8 cellular contexts compared by ENCODE assay signal in the genomic region with DNA sequence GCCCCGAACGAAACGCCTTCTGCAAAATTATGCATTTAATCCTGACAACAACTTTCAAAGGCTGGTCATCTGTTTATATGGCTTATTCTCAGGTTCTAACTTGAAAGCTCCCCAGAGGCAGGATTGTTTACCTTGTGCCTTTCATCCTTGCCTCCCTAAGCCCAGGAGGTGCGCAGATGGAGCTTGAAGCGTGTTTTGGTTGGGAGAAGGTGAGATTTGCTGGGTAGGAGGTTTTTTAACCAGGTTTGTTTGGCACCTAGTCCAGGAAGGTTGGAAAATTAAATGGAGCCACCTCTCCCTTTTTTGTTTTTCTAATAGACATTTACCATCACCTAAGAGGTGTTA. TPM values are rescaled to one million over a fixed set of nuclear protein-coding genes. Genes with fewer than 3 reads are reported as not detected.
DNase-seq lines count a peak whose midpoint lies in the region; ATAC-seq, FAIRE-seq and TF ChIP-seq lines count a peak whose summit lies in the region.

No MANE protein-coding gene starts in this region.

- FAIRE-seq in HepG2 (lab: Jason Lieb, UNC) = no peak

- POLR2A ChIA-PET in HepG2 (lab: Yijun Ruan, JAX) = interaction anchor here (1.0 to 3.1 kb wide), 10 partner anchors 8 to 329 kb away, joined by 3 to 19 read pairs (median 4); partner anchors contain the start of gene RAF1

- peak overlapping the region; percentile 74 for H3K9ac ChIP-seq in HepG2 (ENCODE audit: insufficient read depth, low read depth, low read length)

- intact Hi-C loops in HepG2 (cut with micrococcal nuclease; ENCODE audit: unreplicated experiment) = loop anchor here (5.0 to 10.0 kb wide), 3 partner anchors 170 to 308 kb away; partner anchors contain the start of gene PPARG

- H3K27ac Mint-ChIP-seq in activated T-cell treated with anti-CD3 and anti-CD28 coated beads, Interleukin-2, amount 50 U/mL, for 72 hours = peak overlapping the region; percentile 96
- H3K27ac Mint-ChIP-seq in activated naive CD8-positive, alpha-beta T cell treated with anti-CD3 and anti-CD28 coated beads, Interleukin-2, amount 50 U/mL, for 24 hours = peak overlapping the region; percentile 97
- peak overlapping the region; percentile 94 for H3K27ac Mint-ChIP-seq in type B pancreatic cell

- no peak overlapping the region for H2AFZ ChIP-seq in HepG2 (ENCODE audit: low read length)

- BruUV-seq in HepG2 (replicated peaks; lab: Mats Ljungman, UMichigan) = no TSS peak

- peaks cover 0 to 7% of the 10 kb centered on the region in 2 experiments; a peak in 3 of 5 replicates for H3K36me3 ChIP-seq in HepG2 (replicated peaks in 1 of 2; ENCODE audit: control insufficient read depth in 1 of 2, insufficient read depth in 2 of 2, low read length in 2 of 2)

- in situ Hi-C loops in HepG2 (cut with HindIII; ENCODE audit: extremely low pct_ligation_motif_present, low pct_unique_long_range_greater_than_20kb) = loop anchor here (5.0 kb wide), 1 partner anchor 198 kb away; the partner anchor contains the start of gene PPARG

- no peak for TF ChIP-seq CTCF in HepG2 (CRISPR knock-in tag; IDR thresholded peaks at IDR 0.05)
- no peak for TF ChIP-seq CTCF in type B pancreatic cell (conservative IDR thresholded peaks at IDR 0.05)

- no peaks in the 10 kb centered on the region for H3K9me3 ChIP-seq in HepG2 (ENCODE audit: low read length)

- TF ChIP-seq POLR2A in HepG2 (IDR thresholded peaks at IDR 0.05; ENCODE audit: insufficient read depth in 1 of 2, low read depth in 2 of 2, low read length in 2 of 2) = no peak

- H3K79me2 ChIP-seq in HepG2 (ENCODE audit: insufficient read depth, low read length) = peaks cover 17% of the 10 kb centered on the region

- TF ChIP-seq RAD21 in HepG2 (CRISPR knock-in tag; IDR thresholded peaks at IDR 0.05) = no peak

- TF ChIP-seq EP300 in HepG2 (IDR thresholded peaks at IDR 0.05; ENCODE audit: low read depth in 2 of 2, low read length in 2 of 2) (no peak), HepG2 (CRISPR knock-in tag; IDR thresholded peaks at IDR 0.05; ENCODE audit: borderline replicate concordance) (no peak)

- peaks cover 47% of the 10 kb centered on the region for H3K4me1 Mint-ChIP-seq in activated T-cell treated with anti-CD3 and anti-CD28 coated beads, Interleukin-2, amount 50 U/mL, for 72 hours (ENCODE audit: low read depth)
- peaks cover 37% of the 10 kb centered on the region for H3K4me1 Mint-ChIP-seq in activated naive CD8-positive, alpha-beta T cell treated with anti-CD3 and anti-CD28 coated beads, Interleukin-2, amount 50 U/mL, for 24 hours
- peaks cover 40% of the 10 kb centered on the region for H3K4me1 Mint-ChIP-seq in type B pancreatic cell (ENCODE audit: unreplicated experiment)

- no peak for ATAC-seq in activated T-cell treated with anti-CD3 and anti-CD28 coated beads, Interleukin-2, amount 50 U/mL, for 72 hours (replicated peaks in 1 of 2)
- no peak for ATAC-seq in activated naive CD8-positive, alpha-beta T cell treated with anti-CD3 and anti-CD28 coated beads, Interleukin-2, amount 50 U/mL, for 24 hours
- ATAC-seq in HepG2 = peak; percentile 14
- no peak for ATAC-seq in HG03135 (IDR thresholded peaks at IDR 0.05; ENCODE audit: unreplicated experiment)

- no peaks in the 10 kb centered on the region for H3K9me3 Mint-ChIP-seq in activated T-cell treated with anti-CD3 and anti-CD28 coated beads, Interleukin-2, amount 50 U/mL, for 72 hours
- H3K9me3 Mint-ChIP-seq in activated naive CD8-positive, alpha-beta T cell treated with anti-CD3 and anti-CD28 coated beads, Interleukin-2, amount 50 U/mL, for 24 hours = no peaks in the 10 kb centered on the region
- H3K9me3 Mint-ChIP-seq in type B pancreatic cell = no peaks in the 10 kb centered on the region

- peak overlapping the region; percentile 78 to 84 (median 79) for H3K4me3 ChIP-seq in HepG2 (replicated peaks in 1 of 3; ENCODE audit: insufficient read depth in 1 of 3, low read depth in 2 of 3, low read length in 3 of 3)

- peaks cover 45% of the 10 kb centered on the region for H3K4me1 ChIP-seq in HepG2 (ENCODE audit: insufficient read depth, low read length)

- CTCF ChIA-PET in HepG2 (lab: Yijun Ruan, JAX; ENCODE audit: low intra/inter-chr PET ratio, low total read pairs) = no interaction called here

- no peak for DNase-seq in activated T-cell treated with anti-CD3 and anti-CD28 coated beads, Interleukin-2, amount 50 U/mL, for 72 hours
- DNase-seq in activated T-cell treated with anti-CD3 and anti-CD28 coated beads, Interleukin-2, amount 50 U/mL, for 1 hour = no peak
- DNase-seq in activated naive CD8-positive, alpha-beta T cell treated with anti-CD3 and anti-CD28 coated beads, Interleukin-2, amount 50 U/mL, for 24 hours = no peak
- peak; percentile 25 for DNase-seq in HepG2 (ENCODE audit: low spot score)
- no peak for DNase-seq in type B pancreatic cell (ENCODE audit: extremely low spot score, unreplicated experiment)
- no peak for DNase-seq in AG08396 (ENCODE audit: low spot score)
- DNase-seq in COLO829 (ENCODE audit: low spot score) = no peak

- H3K4me2 ChIP-seq in HepG2 (ENCODE audit: low read depth, low read length) = peak overlapping the region; percentile 100

- H3K4me3 Mint-ChIP-seq in activated T-cell treated with anti-CD3 and anti-CD28 coated beads, Interleukin-2, amount 50 U/mL, for 72 hours = peak overlapping the region; percentile 98 to 99
- H3K4me3 Mint-ChIP-seq in activated naive CD8-positive, alpha-beta T cell treated with anti-CD3 and anti-CD28 coated beads, Interleukin-2, amount 50 U/mL, for 24 hours = peak overlapping the region; percentile 98
- H3K4me3 Mint-ChIP-seq in type B pancreatic cell = peak overlapping the region; percentile 97

- no peaks in the 10 kb centered on the region for H4K20me1 ChIP-seq in HepG2 (ENCODE audit: insufficient read depth, low read length)

- 0% methylated on average over 2 of the region's 5 CpGs for WGBS in HepG2 (ENCODE audit: low lambda C conversion rate)

- H3K27ac ChIP-seq in HepG2 (ENCODE audit: extremely low read length, insufficient read depth, low read length) = peak overlapping the region; percentile 75

- peaks cover 0 to 5% of the 10 kb centered on the region in 2 donors for H3K36me3 Mint-ChIP-seq in activated T-cell treated with anti-CD3 and anti-CD28 coated beads, Interleukin-2, amount 50 U/mL, for 72 hours (ENCODE audit: insufficient read depth in 2 of 2)
- peaks cover 25% of the 10 kb centered on the region for H3K36me3 Mint-ChIP-seq in activated naive CD8-positive, alpha-beta T cell treated with anti-CD3 and anti-CD28 coated beads, Interleukin-2, amount 50 U/mL, for 24 hours (ENCODE audit: low read depth)
- peaks cover 5% of the 10 kb centered on the region for H3K36me3 Mint-ChIP-seq in type B pancreatic cell

- no peaks in the 10 kb centered on the region for H3K27me3 Mint-ChIP-seq in activated T-cell treated with anti-CD3 and anti-CD28 coated beads, Interleukin-2, amount 50 U/mL, for 72 hours (ENCODE audit: low read depth)
- no peaks in the 10 kb centered on the region for H3K27me3 Mint-ChIP-seq in activated naive CD8-positive, alpha-beta T cell treated with anti-CD3 and anti-CD28 coated beads, Interleukin-2, amount 50 U/mL, for 24 hours
- no peaks in the 10 kb centered on the region for H3K27me3 Mint-ChIP-seq in type B pancreatic cell

- H3K27me3 ChIP-seq in HepG2 (ENCODE audit: control insufficient read depth in 1 of 2, insufficient read depth in 2 of 2, low read length in 2 of 2) = no peaks in the 10 kb centered on the region

TF ChIP-seq in HepG2, 621 proteins besides CTCF, POLR2A, EP300 and RAD21 (continues in another document):
- no peak for TF ChIP-seq ZNF572 (CRISPR knock-in tag; IDR thresholded peaks at IDR 0.05)
- no peak for TF ChIP-seq ESRRA (CRISPR knock-in tag; IDR thresholded peaks at IDR 0.05; ENCODE audit: low read depth)
- TF ChIP-seq KLF6 (CRISPR knock-in tag; IDR thresholded peaks at IDR 0.05) = no peak
- TF ChIP-seq, protein P1, sequence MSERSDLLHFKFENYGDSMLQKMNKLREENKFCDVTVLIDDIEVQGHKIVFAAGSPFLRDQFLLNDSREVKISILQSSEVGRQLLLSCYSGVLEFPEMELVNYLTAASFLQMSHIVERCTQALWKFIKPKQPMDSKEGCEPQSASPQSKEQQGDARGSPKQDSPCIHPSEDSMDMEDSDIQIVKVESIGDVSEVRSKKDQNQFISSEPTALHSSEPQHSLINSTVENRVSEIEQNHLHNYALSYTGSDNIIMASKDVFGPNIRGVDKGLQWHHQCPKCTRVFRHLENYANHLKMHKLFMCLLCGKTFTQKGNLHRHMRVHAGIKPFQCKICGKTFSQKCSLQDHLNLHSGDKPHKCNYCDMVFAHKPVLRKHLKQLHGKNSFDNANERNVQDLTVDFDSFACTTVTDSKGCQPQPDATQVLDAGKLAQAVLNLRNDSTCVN (CRISPR knock-in tag; IDR thresholded peaks at IDR 0.05; ENCODE audit: borderline replicate concordance) = no peak
- no peak for TF ChIP-seq NFYC (CRISPR knock-in tag; IDR thresholded peaks at IDR 0.05)
- TF ChIP-seq ZNF296 (CRISPR knock-in tag; conservative IDR thresholded peaks at IDR 0.05) = 0 out of 2 replicates have a peak, but pooled peaks have one; percentile 13

RNA-seq across cellular contexts. Expression of gene TSEN2, which starts 0.7 kb away (rescaled TPM):
- 10 to 100 TPM in 1 of 2 donors, 1 to 10 TPM in 1; 8.7 to 11.8 TPM for total RNA-seq in activated T-cell treated with anti-CD3 and anti-CD28 coated beads, Interleukin-2, amount 50 U/mL, for 72 hours
- total RNA-seq in HepG2 (2016; rRNA removed; fragmentation: Illumina TruSeq; extraction: Trizol) (16.4 and 17.3 TPM in 2 replicates), type B pancreatic cell (ENCODE audit: low replicate concordance) (15.5 and 27.7 TPM in 2 replicates)
- 8.7 and 13.6 TPM in 2 replicates for total RNA-seq in HepG2 (2016; cell fraction: cytosol; rRNA removed; fragmentation: Illumina TruSeq; extraction: Trizol; ENCODE audit: low read depth)
- total RNA-seq in HepG2 (2016; cell fraction: insoluble cytoplasmic fraction; rRNA removed; fragmentation: Illumina TruSeq; extraction: Trizol) = 15.8 and 19.3 TPM in 2 replicates
- 9.1 and 9.4 TPM in 2 replicates for total RNA-seq in HepG2 (2016; cell fraction: membrane; rRNA removed; fragmentation: Illumina TruSeq; extraction: Trizol)
- 21.4 and 24.3 TPM in 2 replicates for total RNA-seq in HepG2 (2016; cell fraction: nucleus; rRNA removed; fragmentation: Illumina TruSeq; extraction: Trizol)
- 11.0 and 11.5 TPM in 2 replicates for polyA plus RNA-seq in HepG2 (2011; rRNA removed)
- polyA plus RNA-seq in HepG2 (2011; cell fraction: cytosol; rRNA removed) = 3.9 and 4.1 TPM in 2 replicates
- polyA plus RNA-seq in HepG2 (2011; cell fraction: nucleus; rRNA removed) = 14.2 and 17.5 TPM in 2 replicates
- 8.1 and 9.3 TPM in 2 replicates for polyA plus RNA-seq in HepG2 (2012)
- 2.0 and 2.5 TPM in 2 replicates for polyA plus RNA-seq in HepG2 (2016; cell fraction: cytosol; fragmentation: Illumina TruSeq; extraction: Trizol; ENCODE audit: low read depth)
- 13.0 and 13.8 TPM in 2 replicates for polyA plus RNA-seq in HepG2 (2016; cell fraction: insoluble cytoplasmic fraction; fragmentation: Illumina TruSeq; extraction: Trizol; ENCODE audit: low read depth)
- polyA plus RNA-seq in HepG2 (2016; cell fraction: membrane; fragmentation: Illumina TruSeq; extraction: Trizol; ENCODE audit: low read depth) = 2.9 and 4.2 TPM in 2 replicates
- 28.7 and 33.4 TPM in 2 replicates for polyA plus RNA-seq in HepG2 (2016; cell fraction: nucleus; fragmentation: Illumina TruSeq; extraction: Trizol; ENCODE audit: insufficient read depth, low read depth)
- 19.0 and 68.2 TPM in 2 replicates for polyA minus RNA-seq in HepG2 (2011; rRNA and poly(A)+ RNA removed; ENCODE audit: low replicate concordance)
- polyA minus RNA-seq in HepG2 (2011; cell fraction: cytosol; rRNA and poly(A)+ RNA removed) = 5.5 and 5.6 TPM in 2 replicates
- polyA minus RNA-seq in HepG2 (2011; cell fraction: nucleus; rRNA and poly(A)+ RNA removed) = 27.9 and 34.7 TPM in 2 replicates
